17 cellular contexts compared by ENCODE assay signal in genomic region chr5:111583761-111584203, GRCh38.
DNase-seq lines count a peak whose midpoint lies in the region; ATAC-seq and TF ChIP-seq lines count a peak whose summit lies in the region.
"Had no signal": no experiment of that assay in that cellular context is flagged by ENCODE, and none has a peak within 500 bp of the region (broad histone marks: within the 10 kb centered on the region; RNA-seq: fewer than 3 reads in every experiment).

No MANE protein-coding gene starts in this region.

- H3K4me1 ChIP-seq in IMR-90 (ENCODE audit: control insufficient read depth, insufficient read depth, low read length), result peaks cover 11% of the 10 kb centered on the region; the same call in 1 of the 2 replicates
- H3K4me1 ChIP-seq: gastrocnemius medialis, pancreas, right lobe of liver had no signal

- POLR2A ChIA-PET in BJ (lab: Charles Lee), result interaction anchor here (0.6 kb wide), 1 partner anchor 171 kb away, joined by 7 read pairs; no protein-coding TSS in a partner anchor
- POLR2A ChIA-PET in IMR-90 (lab: Charles Lee; ENCODE audit: unreplicated experiment), result no interaction called here

- H4K5ac ChIP-seq in IMR-90 (ENCODE audit: low read depth, low read length), result no peak overlapping the region; the same call in 1 of the 2 replicates

- peak overlapping the region; percentile 36; the same call in 1 of the 2 replicates for H3K27ac ChIP-seq in IMR-90 (ENCODE audit: insufficient read depth, low read length)
- H3K27ac ChIP-seq: gastrocnemius medialis, HL-60, pancreas, right lobe of liver had no signal

- TF ChIP-seq CTCF in BJ (IDR thresholded peaks at IDR 0.05; ENCODE audit: insufficient read depth, low read depth, low read length) (no peak), IMR-90 (conservative IDR thresholded peaks at IDR 0.05; ENCODE audit: low read depth, low read length) (no peak), fibroblast of the aortic adventitia (IDR thresholded peaks at IDR 0.05; ENCODE audit: insufficient read depth, low read length) (no peak)

- no peaks in the 10 kb centered on the region for H3K79me1 ChIP-seq in IMR-90 (ENCODE audit: low read depth in 1 of 2, low read length in 2 of 2)

- dilution Hi-C loops in IMR-90 (cut with HindIII; ENCODE audit: low sequenced_read_pairs, unreplicated experiment), result no loop called here

- no TSS peak for BruUV-seq in IMR-90 (replicated peaks; lab: Mats Ljungman, UMichigan)

- H2BK15ac ChIP-seq in IMR-90 (ENCODE audit: low read depth, low read length), result no peak overlapping the region; the same call in 2 of the 3 replicates

- ATAC-seq in IMR-90 (ENCODE audit: low read depth) (no peak), left lobe of liver (no peak), GM21381 (IDR thresholded peaks at IDR 0.05; ENCODE audit: unreplicated experiment) (no peak), HG02973 (IDR thresholded peaks at IDR 0.05; ENCODE audit: unreplicated experiment) (no peak)
- ATAC-seq: gastrocnemius medialis, pancreas had no signal

- H3K18ac ChIP-seq in IMR-90 (ENCODE audit: low read depth, low read length), result peak overlapping the region; percentile 72

- H3K36me3 ChIP-seq in BJ (ENCODE audit: control insufficient read depth, insufficient read depth, low read length) (no peaks in the 10 kb centered on the region), IMR-90 (ENCODE audit: control insufficient read depth, insufficient read depth, low read length) (no peaks in the 10 kb centered on the region)
- H3K36me3 ChIP-seq: gastrocnemius medialis, pancreas, right lobe of liver had no signal

- H3K4ac ChIP-seq in IMR-90 (ENCODE audit: low read depth, low read length), result no peak overlapping the region

- H2BK20ac ChIP-seq in IMR-90 (ENCODE audit: low read depth, low read length), result no peak overlapping the region

- H3K14ac ChIP-seq in IMR-90 (replicated peaks; ENCODE audit: low read depth, low read length), result no peak overlapping the region

- peak overlapping the region; percentile 75 for H3K4me2 ChIP-seq in IMR-90 (ENCODE audit: low read depth, low read length)

- no peak overlapping the region for H2AK5ac ChIP-seq in IMR-90 (ENCODE audit: low read depth, low read length)

- 0% methylated on average over 1 of the region's 4 CpGs; no CpG with 5 or more reads in 1 of the 2 experiments for WGBS in IMR-90 (ENCODE audit: extremely low coverage in 2 of 2, insufficient read length in 1 of 2), 2 experiments

- peak overlapping the region; percentile 68 for H2BK5ac ChIP-seq in IMR-90 (ENCODE audit: low read depth, low read length, poor library complexity, severe bottlenecking)

- H3K27me3 ChIP-seq in BJ (ENCODE audit: control insufficient read depth, insufficient read depth, low read length) (no peaks in the 10 kb centered on the region), IMR-90 (ENCODE audit: control insufficient read depth, insufficient read depth, low read length) (peaks cover 1% of the 10 kb centered on the region; the same call in 1 of the 2 replicates)
- H3K27me3 ChIP-seq: gastrocnemius medialis, pancreas, right lobe of liver had no signal

- no peak overlapping the region for H3K56ac ChIP-seq in IMR-90 (ENCODE audit: extremely low read depth, insufficient read depth, low read length)

- H3K9ac ChIP-seq in IMR-90 (ENCODE audit: low read depth, low read length), result no peak overlapping the region

- H4K20me1 ChIP-seq in IMR-90 (ENCODE audit: insufficient read depth, low read length), result no peaks in the 10 kb centered on the region

- H2BK120ac ChIP-seq in IMR-90 (ENCODE audit: low read depth, low read length), result no peak overlapping the region

- intact Hi-C loops in IMR-90 (cut with micrococcal nuclease), result loop anchor here (1.0 kb wide), 1 partner anchor 173 kb away; no protein-coding TSS in a partner anchor

- no peaks in the 10 kb centered on the region for H3K9me3 ChIP-seq in IMR-90 (ENCODE audit: control insufficient read depth, insufficient read depth, low read length)
- H3K9me3 ChIP-seq: gastrocnemius medialis, pancreas, right lobe of liver had no signal

- H3K9me1 ChIP-seq in IMR-90 (ENCODE audit: insufficient read depth, low read length), result no peaks in the 10 kb centered on the region

- no peak for TF ChIP-seq POLR2A in IMR-90 (IDR thresholded peaks at IDR 0.05; ENCODE audit: low read depth, low read length)

- DNase-seq in BJ (ENCODE audit: low read depth) (peak; percentile 59), IMR-90 (peak; percentile 5), fibroblast of the aortic adventitia (ENCODE audit: low read depth) (peak; percentile 54), myocyte (ENCODE audit: low read depth) (peak; percentile 10), left lobe of liver (ENCODE audit: low spot score) (no peak), T-helper 1 cell (no peak)
- DNase-seq: activated CD4-positive, alpha-beta memory T cell treated with anti-CD3 and anti-CD28 coated beads, Interleukin-2, amount 10 ng/mL, durations not matched to agents 7 days and 5 days; activated effector memory CD4-positive, alpha-beta T cell treated with Interleukin-2 at 50 U/mL for 16 hours; CD4-positive, alpha-beta memory T cell; DMS53; gastrocnemius medialis; NCI-H2081; pancreas; right lobe of liver had no signal

- H4K8ac ChIP-seq in IMR-90 (ENCODE audit: low read depth in 2 of 2, low read length in 2 of 2), result no peak overlapping the region

- H4K91ac ChIP-seq in IMR-90 (ENCODE audit: insufficient read depth, low read depth, low read length), result 0 out of 2 replicates have a peak overlapping the region, but pooled peaks have one; percentile 28

- no peak for TF ChIP-seq RAD21 in IMR-90 (IDR thresholded peaks at IDR 0.05; ENCODE audit: low read length)

- H2AK9ac ChIP-seq in IMR-90 (replicated peaks; ENCODE audit: low read depth, low read length, poor library complexity), result no peak overlapping the region

- in situ Hi-C loops in IMR-90 (cut with MboI; ENCODE audit: low sequenced_read_pairs), result no loop called here

- no peak overlapping the region for H2AFZ ChIP-seq in IMR-90 (replicated peaks; ENCODE audit: low read length, poor library complexity)

- H3K23ac ChIP-seq in IMR-90 (ENCODE audit: low read depth, low read length), result no peak overlapping the region

- H3K4me3 ChIP-seq in BJ (ENCODE audit: low read depth, low read length), result no peak overlapping the region
- no peak overlapping the region for H3K4me3 ChIP-seq in IMR-90 (ENCODE audit: insufficient read depth, low read depth, low read length)
- no peak overlapping the region for H3K4me3 ChIP-seq in fibroblast of the aortic adventitia (ENCODE audit: low read depth, low read length)
- H3K4me3 ChIP-seq: gastrocnemius medialis, pancreas, right lobe of liver had no signal

- CTCF ChIA-PET in BJ (lab: Yijun Ruan, JAX), result interaction anchor here (2.3 kb wide), 2 partner anchors 13 to 16 kb away, joined by 5 read pairs; no protein-coding TSS in a partner anchor
- CTCF ChIA-PET in IMR-90 (lab: Yijun Ruan, JAX), result no interaction called here

TF ChIP-seq in IMR-90, 13 proteins besides CTCF, POLR2A, EP300 and RAD21:
- TF ChIP-seq NFE2L2 (IDR thresholded peaks at IDR 0.05; ENCODE audit: low read depth, low read length) (no peak), CEBPB (IDR thresholded peaks at IDR 0.05; ENCODE audit: low read depth, low read length) (0 out of 2 replicates have a peak, but pooled peaks have one; percentile 5), MAZ (IDR thresholded peaks at IDR 0.05; ENCODE audit: borderline replicate concordance, low read depth, low read length) (no peak), SMC3 (IDR thresholded peaks at IDR 0.05; ENCODE audit: low read depth, low read length) (no peak)

Comparison
In these comparisons a context has a peak if more than half of its experiments do, and no peak if none do; other contexts are left out.
1. DNase-seq: peak in BJ (single experiment), IMR-90 (single experiment), fibroblast of the aortic adventitia (single experiment) and myocyte (single experiment); none in left lobe of liver (single experiment) and T-helper 1 cell (0 of 5).